ENCODE assay signal across 8 cellular contexts in genomic region chr19:2977001-2977685, GRCh38. TPM values are rescaled to one million over a fixed set of nuclear protein-coding genes. Genes with fewer than 3 reads are reported as not detected.
DNase-seq lines count a peak whose midpoint lies in the region; ATAC-seq and TF ChIP-seq lines count a peak whose summit lies in the region.

TLE6 (plus strand) TSS chr19:2977564; CDS start chr19:2978234, 670 bp downstream.

- H3K36me3 ChIP-seq in adrenal gland (replicated peaks in 1 of 2) (no peaks in the 10 kb centered on the region), left ventricle myocardium inferior (no peaks in the 10 kb centered on the region)

- 0 to 1% (median 1%) methylated on average over 17 to 50 of the region's 50 CpGs for WGBS in adrenal gland, 4 donors

- TF ChIP-seq POLR2A in adrenal gland (IDR thresholded peaks at IDR 0.05), result no peak

- no peaks in the 10 kb centered on the region for H3K36me3 Mint-ChIP-seq in progenitor cell of endocrine pancreas (ENCODE audit: insufficient read depth)

- peak within 1 kb of the TSS in 4 of 5 donors; percentile 8 to 77 (median 28) for H3K27ac ChIP-seq in adrenal gland
- peak within 1 kb of the TSS; percentile 78 for H3K27ac ChIP-seq in left ventricle myocardium inferior (replicated peaks)

- H3K4me1 Mint-ChIP-seq in progenitor cell of endocrine pancreas (ENCODE audit: low read depth), result peaks cover 20% of the 10 kb centered on the region

- peaks cover 15 to 51% of the 10 kb centered on the region in 2 donors for H3K4me1 ChIP-seq in adrenal gland (replicated peaks in 1 of 2)
- H3K4me1 ChIP-seq in left ventricle myocardium inferior, result peaks cover 63% of the 10 kb centered on the region

- no peaks in the 10 kb centered on the region for H3K27me3 Mint-ChIP-seq in progenitor cell of endocrine pancreas

- no peak for TF ChIP-seq CTCF in GM13977 (IDR thresholded peaks at IDR 0.05; ENCODE audit: extremely low read depth, insufficient read depth, missing control alignments)
- no peak for TF ChIP-seq CTCF in adrenal gland (IDR thresholded peaks at IDR 0.05)
- TF ChIP-seq CTCF in left ventricle myocardium inferior (IDR thresholded peaks at IDR 0.05; ENCODE audit: borderline replicate concordance), result no peak
- TF ChIP-seq CTCF in progenitor cell of endocrine pancreas (IDR thresholded peaks at IDR 0.05; ENCODE audit: unreplicated experiment), result no peak

- intact Hi-C loops in adrenal gland (cut with DNase I), result loop anchor here in 1 of 2 donors (10.0 kb wide), 1 partner anchor 58 kb away; no protein-coding TSS in a partner anchor
- intact Hi-C loops in left ventricle myocardium inferior (cut with micrococcal nuclease), result no loop called here

- H3K4me3 Mint-ChIP-seq in progenitor cell of endocrine pancreas (ENCODE audit: low read depth), result peak within 1 kb of the TSS; percentile 76

- ATAC-seq in HG02852 (IDR thresholded peaks at IDR 0.05; ENCODE audit: unreplicated experiment), result peak; percentile 92

- no peaks in the 10 kb centered on the region for H3K27me3 ChIP-seq in adrenal gland
- H3K27me3 ChIP-seq in left ventricle myocardium inferior (ENCODE audit: low read depth), result no peaks in the 10 kb centered on the region

- no peaks in the 10 kb centered on the region for H3K9me3 ChIP-seq in adrenal gland (replicated peaks in 1 of 3)
- no peaks in the 10 kb centered on the region for H3K9me3 ChIP-seq in left ventricle myocardium inferior (replicated peaks)

- H3K4me3 ChIP-seq in adrenal gland (peak within 1 kb of the TSS in 3 of 4 donors; percentile 33 to 61 (median 35)), left ventricle myocardium inferior (peak within 1 kb of the TSS; percentile 74)

- H3K9me3 Mint-ChIP-seq in progenitor cell of endocrine pancreas (ENCODE audit: low read depth), result no peaks in the 10 kb centered on the region

- peak within 1 kb of the TSS; percentile 90 for H3K27ac Mint-ChIP-seq in progenitor cell of endocrine pancreas

- DNase-seq in GM13977 (ENCODE audit: low spot score), result peak; percentile 99
- peak; percentile 80 for DNase-seq in NCI-H1436 treated with DMSO at 0.1 percent for 48 hours (lab: John Stamatoyannopoulos, UW)
- peak; percentile 90 for DNase-seq in T follicular helper cell (ENCODE audit: low read depth)
- DNase-seq in adrenal gland, result peak; percentile 97 to 99 (median 98)
- DNase-seq in left ventricle myocardium inferior, result peak; percentile 97
- peak; percentile 99 for DNase-seq in progenitor cell of endocrine pancreas (ENCODE audit: low spot score, unreplicated experiment)
- DNase-seq in ureter (ENCODE audit: low spot score), result peak; percentile 98

- in situ Hi-C loops in GM13977 (cut with MboI; ENCODE audit: low pct_unique_long_range_greater_than_20kb, low sequenced_read_pairs, unreplicated experiment), result no loop called here

RNA-seq across cellular contexts. Expression of gene TLE6, which starts in this region (rescaled TPM):
- total RNA-seq in adrenal gland (1 to 10 TPM in 6 of 8 donors, under 1 TPM in 2; 0.48 to 3.2 (median 2.0) TPM), left ventricle myocardium inferior (1.3 TPM), progenitor cell of endocrine pancreas (18.4 and 21.0 TPM in 2 replicates), ureter (3.6 TPM)
- polyA plus RNA-seq in adrenal gland, result 10 to 100 TPM in 1 of 3 donors, 1 to 10 TPM in 2; 1.2 to 13.9 (median 6.3) TPM

Comparison
In these comparisons a context has a peak if more than half of its experiments do, and no peak if none do; other contexts are left out.
1. Peak in every context shown above with its lines: DNase-seq, ATAC-seq, H3K4me3 ChIP-seq and H3K27ac ChIP-seq.